ENCODE assay signal across 17 cellular contexts in genomic region chr21:41834252-41834925, GRCh38.
"Had no signal": no experiment of that assay in that cellular context is flagged by ENCODE, and none has a peak within 500 bp of the region (broad histone marks: within the 10 kb centered on the region; RNA-seq: fewer than 3 reads in every experiment).

No MANE protein-coding gene starts in this region.

- H3K4me1 Mint-ChIP-seq: activated naive CD8-positive, alpha-beta T cell treated with anti-CD3 and anti-CD28 coated beads, Interleukin-2, amount 10 ng/mL, durations not matched to agents 7 days and 5 days had no signal

- H3K27me3 Mint-ChIP-seq: activated naive CD8-positive, alpha-beta T cell treated with anti-CD3 and anti-CD28 coated beads, Interleukin-2, amount 10 ng/mL, durations not matched to agents 7 days and 5 days; activated T-cell treated with anti-CD3 and anti-CD28 coated beads, Interleukin-2, amount 50 U/mL, for 24 hours; natural killer cell treated with Interleukin-12 subunit alpha and Interleukin-12 subunit beta and Interleukin-15 and Interleukin-18, amount 100 ng/mL, for 72 hours; type B pancreatic cell had no signal

- H3K36me3 Mint-ChIP-seq: natural killer cell treated with Interleukin-12 subunit alpha and Interleukin-12 subunit beta and Interleukin-15 and Interleukin-18, amount 100 ng/mL, for 72 hours had no signal

- H3K9me3 Mint-ChIP-seq: activated naive CD8-positive, alpha-beta T cell treated with anti-CD3 and anti-CD28 coated beads, Interleukin-2, amount 10 ng/mL, durations not matched to agents 7 days and 5 days; activated T-cell treated with anti-CD3 and anti-CD28 coated beads, Interleukin-2, amount 50 U/mL, for 24 hours; natural killer cell treated with Interleukin-12 subunit alpha and Interleukin-12 subunit beta and Interleukin-15 and Interleukin-18, amount 100 ng/mL, for 72 hours; T-helper 2 cell treated with Interferon-gamma antibody and Interleukin-4, amounts not matched to agents 5 μg/mL and 100 μg/mL, for 36 hours; type B pancreatic cell had no signal

- DNase-seq: activated gamma-delta T cell; activated naive CD8-positive, alpha-beta T cell treated with anti-CD3 and anti-CD28 coated beads, Interleukin-2, amount 10 ng/mL, durations not matched to agents 7 days and 5 days; activated T-cell treated with anti-CD3 and anti-CD28 coated beads, Interleukin-2, amount 50 U/mL, for 24 hours; anterior cingulate cortex; glutamatergic neuron; lower lobe of right lung; psoas muscle; stimulated activated CD4-positive, alpha-beta T cell treated with anti-CD3 and anti-CD28 coated beads, Interleukin-2, amount 100 ng/mL, for 48 hours; stimulated activated naive CD8-positive, alpha-beta T cell treated with anti-CD3 and anti-CD28 coated beads, Interleukin-15, Interleukin-2, amounts not matched to agents 100 U/mL and 50 U/mL, for 24 hours had no signal

- H3K27ac ChIP-seq: dorsolateral prefrontal cortex, lower lobe of right lung, psoas muscle, suprapubic skin had no signal

- H3K4me3 Mint-ChIP-seq: activated naive CD8-positive, alpha-beta T cell treated with anti-CD3 and anti-CD28 coated beads, Interleukin-2, amount 10 ng/mL, durations not matched to agents 7 days and 5 days; activated T-cell treated with anti-CD3 and anti-CD28 coated beads, Interleukin-2, amount 50 U/mL, for 24 hours; natural killer cell treated with Interleukin-12 subunit alpha and Interleukin-12 subunit beta and Interleukin-15 and Interleukin-18, amount 100 ng/mL, for 72 hours; T-helper 2 cell treated with Interferon-gamma antibody and Interleukin-4, amounts not matched to agents 5 μg/mL and 100 μg/mL, for 36 hours; type B pancreatic cell had no signal

- H3K9me3 ChIP-seq: lower lobe of right lung, mucosa of descending colon, psoas muscle, suprapubic skin had no signal

- H3K27me3 ChIP-seq: dorsolateral prefrontal cortex, suprapubic skin had no signal

- ATAC-seq: activated CD4-positive, CD25-positive, alpha-beta regulatory T cell treated with anti-CD3 and anti-CD28 coated beads, Interleukin-2, amount 50 U/mL, for 24 hours; esophagus mucosa; lower lobe of right lung; natural killer cell treated with Interleukin-12 subunit alpha and Interleukin-12 subunit beta and Interleukin-15 and Interleukin-18, amount 100 ng/mL, for 72 hours; psoas muscle; stimulated activated naive CD8-positive, alpha-beta T cell treated with anti-CD3 and anti-CD28 coated beads, Interleukin-15, Interleukin-2, amounts not matched to agents 100 U/mL and 50 U/mL, for 24 hours had no signal

- H3K27ac Mint-ChIP-seq: activated naive CD8-positive, alpha-beta T cell treated with anti-CD3 and anti-CD28 coated beads, Interleukin-2, amount 10 ng/mL, durations not matched to agents 7 days and 5 days; activated T-cell treated with anti-CD3 and anti-CD28 coated beads, Interleukin-2, amount 50 U/mL, for 24 hours; natural killer cell treated with Interleukin-12 subunit alpha and Interleukin-12 subunit beta and Interleukin-15 and Interleukin-18, amount 100 ng/mL, for 72 hours; T-helper 2 cell treated with Interferon-gamma antibody and Interleukin-4, amounts not matched to agents 5 μg/mL and 100 μg/mL, for 36 hours; type B pancreatic cell had no signal

- H3K4me1 ChIP-seq: lower lobe of right lung, psoas muscle, suprapubic skin had no signal

- H3K4me3 ChIP-seq: dorsolateral prefrontal cortex, lower lobe of right lung, mucosa of descending colon, psoas muscle, suprapubic skin had no signal
